Comparison of ENCODE assay signal across 8 cellular contexts in genomic region chr17:43021739-43022512, GRCh38. TPM values are rescaled to one million over a fixed set of nuclear protein-coding genes. Genes with fewer than 3 reads are reported as not detected.
A peak's percentile ranks its signal among the peaks of the same experiment; 100 is the strongest.
DNase-seq lines count a peak whose midpoint lies in the region; ATAC-seq, FAIRE-seq and TF ChIP-seq lines count a peak whose summit lies in the region.

Gene VAT1, minus strand, starts transcription at chr17:43022385. Its CDS starts 63 bp downstream, at chr17:43022322.

- peak within 1 kb of the TSS; percentile 82 for H3K4me3 Mint-ChIP-seq in activated naive CD4-positive, alpha-beta T cell treated with anti-CD3 and anti-CD28 coated beads for 36 hours
- peak within 1 kb of the TSS; percentile 95 for H3K4me3 Mint-ChIP-seq in nephron progenitor cell

- H3K4me1 ChIP-seq in SJSA1 (replicated peaks): peaks cover 44% of the 10 kb centered on the region
- H3K4me1 ChIP-seq in foreskin keratinocyte: no peaks in the 10 kb centered on the region
- H3K4me1 ChIP-seq in suprapubic skin: peaks cover 56% of the 10 kb centered on the region

- FAIRE-seq in G401.6 (lab: Jason Lieb, UNC): peak; percentile 69

- no peaks in the 10 kb centered on the region for H3K9me3 ChIP-seq in SJSA1 (replicated peaks)
- no peaks in the 10 kb centered on the region for H3K9me3 ChIP-seq in suprapubic skin

- no peak for TF ChIP-seq EP300 in suprapubic skin (IDR thresholded peaks at IDR 0.05)

- H3K27me3 ChIP-seq in SJSA1 (replicated peaks) (peaks cover 4% of the 10 kb centered on the region; the same call in 1 of the 2 replicates), foreskin keratinocyte (peaks cover 10% of the 10 kb centered on the region), suprapubic skin (no peaks in the 10 kb centered on the region)

- no peaks in the 10 kb centered on the region for H3K36me3 Mint-ChIP-seq in activated naive CD4-positive, alpha-beta T cell treated with anti-CD3 and anti-CD28 coated beads for 36 hours (ENCODE audit: low read depth)
- peaks cover 8% of the 10 kb centered on the region for H3K36me3 Mint-ChIP-seq in nephron progenitor cell (ENCODE audit: low read depth)

- peaks cover 34% of the 10 kb centered on the region for H3K4me1 Mint-ChIP-seq in activated naive CD4-positive, alpha-beta T cell treated with anti-CD3 and anti-CD28 coated beads for 36 hours (ENCODE audit: low read depth)
- H3K4me1 Mint-ChIP-seq in nephron progenitor cell: peaks cover 56% of the 10 kb centered on the region

- no peaks in the 10 kb centered on the region for H3K9me3 Mint-ChIP-seq in activated naive CD4-positive, alpha-beta T cell treated with anti-CD3 and anti-CD28 coated beads for 36 hours
- H3K9me3 Mint-ChIP-seq in nephron progenitor cell: no peaks in the 10 kb centered on the region

- no peaks in the 10 kb centered on the region for H3K27me3 Mint-ChIP-seq in activated naive CD4-positive, alpha-beta T cell treated with anti-CD3 and anti-CD28 coated beads for 36 hours (ENCODE audit: low read depth)
- H3K27me3 Mint-ChIP-seq in nephron progenitor cell (ENCODE audit: low read depth, poor library complexity): no peaks in the 10 kb centered on the region

- no peak for TF ChIP-seq CTCF in foreskin keratinocyte (conservative IDR thresholded peaks at IDR 0.05)
- no peak for TF ChIP-seq CTCF in nephron progenitor cell (IDR thresholded peaks at IDR 0.05)
- no peak for TF ChIP-seq CTCF in suprapubic skin (IDR thresholded peaks at IDR 0.05)

- no peak within 1 kb of the TSS for H3K27ac Mint-ChIP-seq in activated naive CD4-positive, alpha-beta T cell treated with anti-CD3 and anti-CD28 coated beads for 36 hours
- H3K27ac Mint-ChIP-seq in nephron progenitor cell: peak within 1 kb of the TSS; percentile 87

- 1% methylated on average over 54 of the region's 80 CpGs for WGBS in suprapubic skin

- CTCF ChIA-PET in activated naive CD4-positive, alpha-beta T cell treated with anti-CD3 and anti-CD28 coated beads for 36 hours (lab: Charles Lee): interaction anchor here (0.9 to 1.7 kb wide), 2 partner anchors 16 to 25 kb away, joined by 5 read pairs; partner anchors contain the start of gene IFI35

- peak; percentile 70 for ATAC-seq in foreskin keratinocyte
- ATAC-seq in GM18517 (IDR thresholded peaks at IDR 0.05; ENCODE audit: unreplicated experiment): no peak

- H3K36me3 ChIP-seq in SJSA1: peaks cover 31% of the 10 kb centered on the region
- H3K36me3 ChIP-seq in suprapubic skin: peaks cover 11% of the 10 kb centered on the region

- peak within 1 kb of the TSS; percentile 91 for H3K4me3 ChIP-seq in SJSA1
- H3K4me3 ChIP-seq in suprapubic skin: peak within 1 kb of the TSS; percentile 95

- intact Hi-C loops in activated naive CD4-positive, alpha-beta T cell treated with anti-CD3 and anti-CD28 coated beads for 36 hours (cut with micrococcal nuclease): no loop called here

- DNase-seq in LHCN-M2 (ENCODE audit: low read depth) (peak; percentile 73), SJSA1 (ENCODE audit: low read depth in 1 of 2, low spot score in 2 of 2) (peak; percentile 84 to 86), foreskin keratinocyte (peak in 1 of 2 donors; percentile 61), nephron progenitor cell (peak; percentile 87), suprapubic skin (ENCODE audit: low spot score in 2 of 2) (peak in 1 of 2 donors; percentile 83)
- peak; percentile 56 for DNase-seq in activated naive CD4-positive, alpha-beta T cell treated with anti-CD3 and anti-CD28 coated beads for 36 hours

- H3K27ac ChIP-seq in SJSA1: peak within 1 kb of the TSS; percentile 82
- H3K27ac ChIP-seq in foreskin keratinocyte: peak within 1 kb of the TSS; percentile 71
- H3K27ac ChIP-seq in suprapubic skin: peak within 1 kb of the TSS; percentile 91

- peak in 1 of 2 donors; percentile 45 for TF ChIP-seq POLR2A in suprapubic skin (IDR thresholded peaks at IDR 0.05)

RNA-seq across cellular contexts. Expression of gene VAT1, which starts in this region (rescaled TPM):
- total RNA-seq in LHCN-M2 (2014; rRNA removed) (248 and 297 TPM in 2 replicates), foreskin keratinocyte (91.2 and 121 TPM in 2 replicates), suprapubic skin (100 to 1,000 TPM; 125 to 234 (median 188) TPM)
- 600 TPM for polyA plus RNA-seq in LHCN-M2 (2012)
- total RNA-seq in SJSA1 (2014; rRNA removed; shearing (Covaris generic)): 125 and 144 TPM in 2 replicates
- 10 to 100 TPM; 32.6 to 34.7 TPM for total RNA-seq in activated naive CD4-positive, alpha-beta T cell treated with anti-CD3 and anti-CD28 coated beads for 36 hours
- 93.9 and 112 TPM in 2 replicates for polyA plus RNA-seq in foreskin keratinocyte
